ENCODE assay signal across 26 cellular contexts in genomic region chr5:146368137-146368536, GRCh38. TPM values are rescaled to one million over a fixed set of nuclear protein-coding genes. Genes with fewer than 3 reads are reported as not detected.
DNase-seq lines count a peak whose midpoint lies in the region; ATAC-seq, FAIRE-seq and TF ChIP-seq lines count a peak whose summit lies in the region.
"Had no signal": no experiment of that assay in that cellular context is flagged by ENCODE, and none has a peak within 500 bp of the region (broad histone marks: within the 10 kb centered on the region; RNA-seq: fewer than 3 reads in every experiment).

No MANE protein-coding gene starts in this region.

- no peaks in the 10 kb centered on the region for H3K9me3 ChIP-seq in A549
- H3K9me3 ChIP-seq: MG63 had no signal

- FAIRE-seq in A549 (lab: Jason Lieb, UNC), result peak; percentile 88
- FAIRE-seq: A204.1, HepG2 had no signal

- TF ChIP-seq CTCF in A549 (IDR thresholded peaks at IDR 0.05), result no peak

- POLR2A ChIA-PET in A549 (lab: Yijun Ruan, JAX), result no interaction called here

- 18% methylated on average over 2 of the region's 2 CpGs for WGBS in A549 (ENCODE audit: missing lambda C conversion rate)

- no peak for TF ChIP-seq RAD21 in A549 (conservative IDR thresholded peaks at IDR 0.05 in 1 of 2, IDR thresholded peaks at IDR 0.05 in 1 of 2)

- no peak overlapping the region for H3K27ac ChIP-seq in A549
- H3K27ac ChIP-seq: RWPE1, SJSA1 had no signal

- H3K4me2 ChIP-seq in A549, result no peak overlapping the region; the same call in 2 of the 3 replicates

- CTCF ChIA-PET in A549 (lab: Yijun Ruan, JAX), result interaction anchor here (1.0 kb wide), 1 partner anchor 18 kb away, joined by 3 read pairs; no protein-coding TSS in a partner anchor

- H3K4me1 ChIP-seq in A549, result no peaks in the 10 kb centered on the region

- no peak for TF ChIP-seq POLR2A in A549 (IDR thresholded peaks at IDR 0.05; ENCODE audit: low read length)

- H3K4me3 ChIP-seq in A549, result no peak overlapping the region
- H3K4me3 ChIP-seq: MG63, SJSA1 had no signal

- no peak for TF ChIP-seq EP300 in A549 (IDR thresholded peaks at IDR 0.05)

- DNase-seq in A549 (ENCODE audit: low read depth in 1 of 2, low spot score in 1 of 2) (peak in 1 of 2 experiments; percentile 11), HT1080 (ENCODE audit: low read depth) (peak; percentile 40), amniotic epithelial cell (ENCODE audit: low read depth) (peak; percentile 56), foreskin melanocyte (peak; percentile 37), SKM-1 (lab: John Stamatoyannopoulos, UW; ENCODE audit: unreplicated experiment) (no peak), hippocampal formation (lab: John Stamatoyannopoulos, UW) (no peak), AML-193 (lab: John Stamatoyannopoulos, UW) (no peak)
- DNase-seq: COR-L47; DMS53; H9; KG1; MG63; NCI-H1105 treated with DMSO at 0.1 percent for 48 hours; NCI-H187 treated with DMSO at 0.1 percent for 48 hours; NCI-H2171; NCI-H446; NCI-H69; NK-92 treated with Interleukin-12 subunit alpha and Interleukin-12 subunit beta, amount 100 ng/mL, for 24 hours; T-cell had no signal

- ATAC-seq in A549, result no peak
- no peak for ATAC-seq in GM18909 (IDR thresholded peaks at IDR 0.05; ENCODE audit: poor library complexity, unreplicated experiment)
- ATAC-seq: HepG2, T-cell had no signal

TF ChIP-seq in A549, 52 proteins besides CTCF, POLR2A, EP300 and RAD21:
- no peak for TF ChIP-seq FOSB (CRISPR knock-in tag; IDR thresholded peaks at IDR 0.05)
- TF ChIP-seq, protein P1, sequence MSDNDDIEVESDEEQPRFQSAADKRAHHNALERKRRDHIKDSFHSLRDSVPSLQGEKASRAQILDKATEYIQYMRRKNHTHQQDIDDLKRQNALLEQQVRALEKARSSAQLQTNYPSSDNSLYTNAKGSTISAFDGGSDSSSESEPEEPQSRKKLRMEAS (IDR thresholded peaks at IDR 0.05), result no peak
- TF ChIP-seq BCL3 (IDR thresholded peaks at IDR 0.05), result no peak
- no peak for TF ChIP-seq NFE2L2 (conservative IDR thresholded peaks at IDR 0.05; ENCODE audit: low read length)
- TF ChIP-seq HOXB5 (CRISPR knock-in tag; IDR thresholded peaks at IDR 0.05), result no peak
- TF ChIP-seq SREBF2 (IDR thresholded peaks at IDR 0.05), result no peak
- TF ChIP-seq, protein P2, sequence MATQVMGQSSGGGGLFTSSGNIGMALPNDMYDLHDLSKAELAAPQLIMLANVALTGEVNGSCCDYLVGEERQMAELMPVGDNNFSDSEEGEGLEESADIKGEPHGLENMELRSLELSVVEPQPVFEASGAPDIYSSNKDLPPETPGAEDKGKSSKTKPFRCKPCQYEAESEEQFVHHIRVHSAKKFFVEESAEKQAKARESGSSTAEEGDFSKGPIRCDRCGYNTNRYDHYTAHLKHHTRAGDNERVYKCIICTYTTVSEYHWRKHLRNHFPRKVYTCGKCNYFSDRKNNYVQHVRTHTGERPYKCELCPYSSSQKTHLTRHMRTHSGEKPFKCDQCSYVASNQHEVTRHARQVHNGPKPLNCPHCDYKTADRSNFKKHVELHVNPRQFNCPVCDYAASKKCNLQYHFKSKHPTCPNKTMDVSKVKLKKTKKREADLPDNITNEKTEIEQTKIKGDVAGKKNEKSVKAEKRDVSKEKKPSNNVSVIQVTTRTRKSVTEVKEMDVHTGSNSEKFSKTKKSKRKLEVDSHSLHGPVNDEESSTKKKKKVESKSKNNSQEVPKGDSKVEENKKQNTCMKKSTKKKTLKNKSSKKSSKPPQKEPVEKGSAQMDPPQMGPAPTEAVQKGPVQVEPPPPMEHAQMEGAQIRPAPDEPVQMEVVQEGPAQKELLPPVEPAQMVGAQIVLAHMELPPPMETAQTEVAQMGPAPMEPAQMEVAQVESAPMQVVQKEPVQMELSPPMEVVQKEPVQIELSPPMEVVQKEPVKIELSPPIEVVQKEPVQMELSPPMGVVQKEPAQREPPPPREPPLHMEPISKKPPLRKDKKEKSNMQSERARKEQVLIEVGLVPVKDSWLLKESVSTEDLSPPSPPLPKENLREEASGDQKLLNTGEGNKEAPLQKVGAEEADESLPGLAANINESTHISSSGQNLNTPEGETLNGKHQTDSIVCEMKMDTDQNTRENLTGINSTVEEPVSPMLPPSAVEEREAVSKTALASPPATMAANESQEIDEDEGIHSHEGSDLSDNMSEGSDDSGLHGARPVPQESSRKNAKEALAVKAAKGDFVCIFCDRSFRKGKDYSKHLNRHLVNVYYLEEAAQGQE (IDR thresholded peaks at IDR 0.05), result no peak
- TF ChIP-seq, protein P3, sequence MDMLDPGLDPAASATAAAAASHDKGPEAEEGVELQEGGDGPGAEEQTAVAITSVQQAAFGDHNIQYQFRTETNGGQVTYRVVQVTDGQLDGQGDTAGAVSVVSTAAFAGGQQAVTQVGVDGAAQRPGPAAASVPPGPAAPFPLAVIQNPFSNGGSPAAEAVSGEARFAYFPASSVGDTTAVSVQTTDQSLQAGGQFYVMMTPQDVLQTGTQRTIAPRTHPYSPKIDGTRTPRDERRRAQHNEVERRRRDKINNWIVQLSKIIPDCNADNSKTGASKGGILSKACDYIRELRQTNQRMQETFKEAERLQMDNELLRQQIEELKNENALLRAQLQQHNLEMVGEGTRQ (IDR thresholded peaks at IDR 0.05), result no peak
- TF ChIP-seq JUN (IDR thresholded peaks at IDR 0.05), result no peak
- no peak for TF ChIP-seq HES2 (IDR thresholded peaks at IDR 0.05)
- no peak for TF ChIP-seq CHD2 (IDR thresholded peaks at IDR 0.05; ENCODE audit: low read length, partially characterized antibody)

RNA-seq across cellular contexts. Expression of gene POU4F3, which starts 29.5 kb away (rescaled TPM):
- polyA plus RNA-seq in A549 (2011; rRNA removed), result 0.10 and 0.13 TPM in 2 replicates
- 0.04 and 0.05 TPM in 2 replicates for polyA plus RNA-seq in A549 (2012; cell fraction: cytosol; rRNA removed)
- polyA plus RNA-seq in A549 (2012; cell fraction: nucleus; rRNA removed), result 0.16 and 0.17 TPM in 2 replicates
- 0.05 to 0.11 TPM (median 0.08 TPM) in 3 replicates for polyA plus RNA-seq in A549 (2017; fragmentation: RNase III; extraction: RNeasy Plus Mini Kit Qiagen cat#74134 plus additional on column Dnase treatment)
- polyA minus RNA-seq in A549 (2011; rRNA and poly(A)+ RNA removed), result not detected in 2 replicates
- 0.19 TPM in 1 of 2 replicates, not detected in the other for total RNA-seq in HT1080 (2014; rRNA removed; shearing (Covaris generic))
- 0.17 TPM in 1 of 2 replicates, not detected in the other for polyA plus RNA-seq in HT1080 (2015; cell fraction: cytosol; rRNA removed)
- polyA plus RNA-seq in HT1080 (2015; cell fraction: nucleus; rRNA removed), result 0.12 TPM in 1 of 2 replicates, not detected in the other
- total RNA-seq: H9, HepG2, OCI-LY7 had no signal
- polyA plus RNA-seq: CD14-positive monocyte, HepG2 had no signal

Comparison
In these comparisons a context has a peak if more than half of its experiments do, and no peak if none do; other contexts are left out.
1. DNase-seq: peak in HT1080 (single experiment), amniotic epithelial cell (single experiment) and foreskin melanocyte (single experiment); none in SKM-1 (single experiment), hippocampal formation (0 of 2) and AML-193 (0 of 2).